8 cellular contexts compared by ENCODE assay signal in the genomic region with DNA sequence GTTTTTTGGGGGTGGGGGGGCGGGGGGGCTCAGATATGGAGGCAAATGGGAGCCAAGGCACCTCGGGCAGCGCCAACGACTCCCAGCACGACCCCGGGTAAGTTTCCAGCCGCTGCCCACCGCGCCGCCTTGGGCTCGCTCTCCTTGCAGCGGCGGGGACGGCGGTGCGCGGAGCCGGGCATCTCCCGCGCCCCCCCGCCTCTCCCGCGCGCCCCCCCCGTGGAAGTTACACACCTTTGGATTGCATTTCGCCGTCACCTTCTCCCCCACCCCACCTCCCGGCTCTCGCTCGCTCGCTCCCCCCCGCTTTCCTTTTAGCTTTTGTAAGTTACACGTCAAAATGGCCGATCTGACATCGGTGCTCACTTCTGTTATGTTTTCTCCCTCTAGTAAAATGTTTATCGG. TPM values are rescaled to one million over a fixed set of nuclear protein-coding genes. Genes with fewer than 3 reads are reported as not detected.
DNase-seq lines count a peak whose midpoint lies in the region; ATAC-seq, FAIRE-seq and TF ChIP-seq lines count a peak whose summit lies in the region.

No MANE protein-coding gene starts in this region.

- ATAC-seq in HG02763 (IDR thresholded peaks at IDR 0.05; ENCODE audit: unreplicated experiment) (peak; percentile 2), HG02884 (IDR thresholded peaks at IDR 0.05; ENCODE audit: unreplicated experiment) (no peak)

- peak overlapping the region; percentile 81 for H3K9ac ChIP-seq in SK-N-MC (ENCODE audit: insufficient read length)
- peak overlapping the region in 1 of 2 donors; percentile 77 for H3K9ac ChIP-seq in kidney (ENCODE audit: low read length in 2 of 2)

- H3K27ac ChIP-seq in SK-N-MC, result no peak overlapping the region
- no peak overlapping the region for H3K27ac ChIP-seq in brain microvascular endothelial cell
- peak overlapping the region; percentile 68 to 84 for H3K27ac ChIP-seq in kidney (ENCODE audit: low read depth in 2 of 2, low read length in 2 of 2)

- peak; percentile 59 for DNase-seq in GM06990 (ENCODE audit: extremely low read depth, insufficient read length)
- no peak for DNase-seq in SK-N-MC (ENCODE audit: low read depth, low spot score)
- no peak for DNase-seq in brain microvascular endothelial cell
- no peak for DNase-seq in kidney
- peak; percentile 52 for DNase-seq in stimulated activated CD4-positive, alpha-beta T cell treated with anti-CD3 and anti-CD28 coated beads, Interleukin-4, amount 100 ng/mL, for 1 hour
- no peak for DNase-seq in COR-L47 (lab: John Stamatoyannopoulos, UW)

- no peaks in the 10 kb centered on the region; the same call in 1 of the 2 replicates for H3K36me3 ChIP-seq in GM06990 (ENCODE audit: control insufficient read depth, insufficient read depth, low read length)
- no peaks in the 10 kb centered on the region; the same call in 1 of the 2 replicates for H3K36me3 ChIP-seq in SK-N-MC (ENCODE audit: insufficient read depth, low read length)
- no peaks in the 10 kb centered on the region for H3K36me3 ChIP-seq in brain microvascular endothelial cell (replicated peaks)
- peaks cover 2 to 6% of the 10 kb centered on the region in 2 donors for H3K36me3 ChIP-seq in kidney (ENCODE audit: control insufficient read depth in 1 of 2, insufficient read depth in 2 of 2, low read length in 2 of 2)

- peaks cover 0 to 5% of the 10 kb centered on the region in 2 donors for H3K4me1 ChIP-seq in kidney (ENCODE audit: control insufficient read depth in 1 of 2, insufficient read depth in 1 of 2, low read depth in 1 of 2, low read length in 2 of 2)

- no peaks in the 10 kb centered on the region for H3K27me3 ChIP-seq in GM06990 (replicated peaks; ENCODE audit: control insufficient read depth, insufficient read depth, low read length)
- H3K27me3 ChIP-seq in brain microvascular endothelial cell (replicated peaks), result no peaks in the 10 kb centered on the region

- H3K9me3 ChIP-seq in SK-N-MC (ENCODE audit: low read depth, low read length) (no peaks in the 10 kb centered on the region), kidney (ENCODE audit: control insufficient read depth in 1 of 2, low read length in 2 of 2) (no peaks in the 10 kb centered on the region)

- in situ Hi-C loops in brain microvascular endothelial cell (cut with HindIII; ENCODE audit: low pct_ligation_motif_present, low sequenced_read_pairs), result no loop called here

- TF ChIP-seq CTCF in GM06990 (IDR thresholded peaks at IDR 0.05; ENCODE audit: insufficient read depth, low read length, poor library complexity, severe bottlenecking) (no peak), brain microvascular endothelial cell (IDR thresholded peaks at IDR 0.05; ENCODE audit: low read depth, low read length, missing control alignments) (no peak), kidney (IDR thresholded peaks at IDR 0.05; ENCODE audit: borderline replicate concordance, extremely low read depth, insufficient read depth) (no peak)

- intact Hi-C loops in kidney (cut with DNase I), result no loop called here

- no peak for FAIRE-seq in kidney (lab: Jason Lieb, UNC)

- peak overlapping the region; percentile 76 for H3K4me3 ChIP-seq in GM06990 (replicated peaks; ENCODE audit: low read depth, low read length)
- H3K4me3 ChIP-seq in SK-N-MC, result peak overlapping the region; percentile 95
- peak overlapping the region; percentile 68 for H3K4me3 ChIP-seq in brain microvascular endothelial cell (ENCODE audit: low read depth, low read length)
- peak overlapping the region; percentile 83 to 86 for H3K4me3 ChIP-seq in kidney (ENCODE audit: low read length in 2 of 2)

RNA-seq across cellular contexts. Expression of gene MSI2, which starts 0.4 kb away (rescaled TPM):
- total RNA-seq in kidney, result 151 TPM
- 69.2 TPM for polyA plus RNA-seq in kidney (ENCODE audit: insufficient read depth, low read depth, low replicate concordance)

Comparison
In these comparisons a context has a peak if more than half of its experiments do, and no peak if none do; other contexts are left out.
1. DNase-seq: peak in GM06990 (single experiment) and stimulated activated CD4-positive, alpha-beta T cell treated with anti-CD3 and anti-CD28 coated beads, Interleukin-4, amount 100 ng/mL, for 1 hour (single experiment); none in SK-N-MC (single experiment), brain microvascular endothelial cell (single experiment), kidney (single experiment) and COR-L47 (single experiment).
2. H3K27ac ChIP-seq: peak in kidney (2 of 2); none in SK-N-MC (single experiment) and brain microvascular endothelial cell (single experiment).
3. Peak in every context shown above with its lines, with median percentiles within 50 percentile points of each other: H3K4me3 ChIP-seq.